ENCODE assay signal across 16 cellular contexts in the genomic region with DNA sequence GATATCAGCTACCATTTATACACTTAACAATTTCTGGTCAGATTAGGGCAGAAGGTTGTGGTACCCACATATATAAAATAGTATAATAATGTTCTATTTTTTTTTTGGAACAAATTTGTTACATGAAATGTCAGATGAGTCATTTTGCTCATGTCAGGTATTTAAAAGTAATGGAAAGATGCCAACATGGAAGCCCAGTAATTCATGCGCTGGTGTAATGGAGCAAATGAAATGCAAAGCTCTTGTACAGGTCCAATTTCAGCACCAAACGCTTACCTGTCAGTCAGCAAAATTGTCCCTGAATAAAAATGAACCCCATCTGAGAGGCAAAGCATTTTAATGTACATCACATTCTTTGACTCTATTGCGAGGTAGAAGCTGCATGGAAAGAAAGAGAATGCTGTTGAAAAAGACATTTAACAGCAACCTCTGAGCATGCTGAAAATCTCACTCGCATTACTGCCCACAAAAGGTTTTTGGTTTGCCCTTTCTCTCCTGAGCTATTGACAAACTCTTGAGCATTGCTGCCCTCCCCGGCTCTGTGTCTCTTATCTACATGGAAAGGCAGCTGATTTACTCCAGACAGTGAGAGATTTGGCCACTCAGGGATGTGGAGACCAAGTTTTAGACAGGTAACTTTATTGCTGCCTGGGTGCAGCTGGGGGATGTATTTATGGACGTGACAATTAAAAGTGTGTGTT.
DNase-seq lines count a peak whose midpoint lies in the region; ATAC-seq and TF ChIP-seq lines count a peak whose summit lies in the region.
"Had no signal": no experiment of that assay in that cellular context is flagged by ENCODE, and none has a peak within 500 bp of the region (broad histone marks: within the 10 kb centered on the region; RNA-seq: fewer than 3 reads in every experiment).

No MANE protein-coding gene starts in this region.

- H3K4me1 ChIP-seq in OCI-LY3 (ENCODE audit: low read length) (peaks cover 18% of the 10 kb centered on the region), smooth muscle cell (ENCODE audit: low read depth) (peaks cover 16% of the 10 kb centered on the region), gastroesophageal sphincter (no peaks in the 10 kb centered on the region)
- H3K4me1 ChIP-seq: lower lobe of right lung had no signal

- H3K4me3 ChIP-seq in OCI-LY3 (ENCODE audit: low read length) (no peak overlapping the region), smooth muscle cell (no peak overlapping the region), gastroesophageal sphincter (no peak overlapping the region)
- H3K4me3 ChIP-seq: lower lobe of right lung had no signal

- H3F3A ChIP-seq in smooth muscle cell (ENCODE audit: low read depth), result no peaks in the 10 kb centered on the region

- H3K4me2 ChIP-seq in OCI-LY3 (ENCODE audit: low read length) (peak overlapping the region; percentile 39), smooth muscle cell (peak overlapping the region; percentile 75)

- H2AFZ ChIP-seq in OCI-LY3 (ENCODE audit: low read depth, low read length) (no peak overlapping the region), smooth muscle cell (ENCODE audit: low read depth) (no peak overlapping the region)

- CTCF ChIA-PET in activated CD4-positive, alpha-beta T cell treated with anti-CD3 and anti-CD28 coated beads for 36 hours (lab: Charles Lee), result interaction anchor here (0.6 to 1.6 kb wide), 5 partner anchors 20 to 98 kb away, joined by 3 to 12 read pairs (median 3); no protein-coding TSS in a partner anchor

- peak overlapping the region; percentile 83 for H3K27ac Mint-ChIP-seq in activated CD4-positive, alpha-beta T cell treated with anti-CD3 and anti-CD28 coated beads for 36 hours
- no peak overlapping the region for H3K27ac Mint-ChIP-seq in effector memory CD8-positive, alpha-beta T cell

- peaks cover 1% of the 10 kb centered on the region for H3K36me3 Mint-ChIP-seq in activated CD4-positive, alpha-beta T cell treated with anti-CD3 and anti-CD28 coated beads for 36 hours (ENCODE audit: low read depth)
- H3K36me3 Mint-ChIP-seq in effector memory CD8-positive, alpha-beta T cell (ENCODE audit: insufficient read depth), result peaks cover 3% of the 10 kb centered on the region

- ATAC-seq in activated CD4-positive, alpha-beta T cell treated with anti-CD3 and anti-CD28 coated beads for 36 hours, result peak; percentile 8
- no peak for ATAC-seq in effector memory CD8-positive, alpha-beta T cell (replicated peaks)
- ATAC-seq in HG03025 (IDR thresholded peaks at IDR 0.05; ENCODE audit: low FRiP score, unreplicated experiment), result no peak
- ATAC-seq in gastroesophageal sphincter, result no peak

- H3K4me1 Mint-ChIP-seq in activated CD4-positive, alpha-beta T cell treated with anti-CD3 and anti-CD28 coated beads for 36 hours, result peaks cover 32% of the 10 kb centered on the region
- peaks cover 11 to 31% of the 10 kb centered on the region in 2 donors for H3K4me1 Mint-ChIP-seq in effector memory CD8-positive, alpha-beta T cell (ENCODE audit: low read depth in 2 of 2)

- H3K9ac ChIP-seq in OCI-LY3 (ENCODE audit: low read length) (no peak overlapping the region), smooth muscle cell (ENCODE audit: low read depth) (no peak overlapping the region)

- H3K27me3 Mint-ChIP-seq in activated CD4-positive, alpha-beta T cell treated with anti-CD3 and anti-CD28 coated beads for 36 hours, result no peaks in the 10 kb centered on the region
- H3K27me3 Mint-ChIP-seq in effector memory CD8-positive, alpha-beta T cell, result no peaks in the 10 kb centered on the region

- intact Hi-C loops in activated CD4-positive, alpha-beta T cell treated with anti-CD3 and anti-CD28 coated beads for 36 hours (cut with DNase I, micrococcal nuclease), result loop anchor here in 1 of 2 experiments (1.0 to 2.0 kb wide), 3 partner anchors 28 to 990 kb away; no protein-coding TSS in a partner anchor

- POLR2A ChIA-PET in activated CD4-positive, alpha-beta T cell treated with anti-CD3 and anti-CD28 coated beads for 36 hours (lab: Charles Lee), result interaction anchor here (0.6 to 1.2 kb wide), 2 partner anchors 37 to 412 kb away, joined by 3 to 8 read pairs; no protein-coding TSS in a partner anchor

- TF ChIP-seq EP300 in gastroesophageal sphincter (IDR thresholded peaks at IDR 0.05), result no peak

- H4K20me1 ChIP-seq in OCI-LY3 (ENCODE audit: insufficient read depth, low read length) (no peaks in the 10 kb centered on the region), smooth muscle cell (ENCODE audit: low read depth) (no peaks in the 10 kb centered on the region)

- 81% methylated on average over 6 of the region's 6 CpGs for WGBS in smooth muscle cell (ENCODE audit: low lambda C conversion rate)
- 74 to 96% methylated on average over 3 to 6 of the region's 6 CpGs for WGBS in gastroesophageal sphincter (ENCODE audit: low coverage in 1 of 2), 2 donors

- H3K4me3 Mint-ChIP-seq in activated CD4-positive, alpha-beta T cell treated with anti-CD3 and anti-CD28 coated beads for 36 hours, result no peak overlapping the region
- peak overlapping the region; percentile 28 to 46 for H3K4me3 Mint-ChIP-seq in effector memory CD8-positive, alpha-beta T cell

- H3K79me2 ChIP-seq in OCI-LY3 (ENCODE audit: low read length) (no peaks in the 10 kb centered on the region), smooth muscle cell (ENCODE audit: low read depth) (no peaks in the 10 kb centered on the region)

- H3K36me3 ChIP-seq in OCI-LY3 (replicated peaks; ENCODE audit: low read depth, low read length) (no peaks in the 10 kb centered on the region), smooth muscle cell (ENCODE audit: low read depth) (no peaks in the 10 kb centered on the region), gastroesophageal sphincter (no peaks in the 10 kb centered on the region)
- H3K36me3 ChIP-seq: lower lobe of right lung had no signal

- TF ChIP-seq POLR2A in gastroesophageal sphincter (IDR thresholded peaks at IDR 0.05), result no peak

- H3K27ac ChIP-seq in OCI-LY3 (ENCODE audit: low read length), result no peak overlapping the region
- peak overlapping the region; percentile 55 for H3K27ac ChIP-seq in smooth muscle cell (ENCODE audit: low read depth)
- no peak overlapping the region for H3K27ac ChIP-seq in gastroesophageal sphincter
- H3K27ac ChIP-seq: lower lobe of right lung had no signal

- peak; percentile 9 for DNase-seq in activated CD4-positive, alpha-beta T cell treated with anti-CD3 and anti-CD28 coated beads for 36 hours
- no peak for DNase-seq in activated CD4-positive, alpha-beta T cell treated with anti-CD3 and anti-CD28 coated beads, Interleukin-2, amount 50 U/mL, for 48 hours
- no peak for DNase-seq in effector memory CD8-positive, alpha-beta T cell
- DNase-seq in smooth muscle cell (lab: John Stamatoyannopoulos, UW; ENCODE audit: unreplicated experiment) (no peak), T1000 (lab: John Stamatoyannopoulos, UW) (no peak)
- DNase-seq: ACHN; activated effector memory CD4-positive, alpha-beta T cell treated with Interleukin-2 at 50 U/mL for 16 hours; dermis blood vessel endothelial cell; DMS53; KG1; lower lobe of right lung; NCI-H446; SHP77 had no signal

- no peaks in the 10 kb centered on the region for H3K9me3 ChIP-seq in OCI-LY3 (ENCODE audit: insufficient read depth, low read length)
- no peaks in the 10 kb centered on the region for H3K9me3 ChIP-seq in smooth muscle cell (replicated peaks; ENCODE audit: low read depth)
- H3K9me3 ChIP-seq in gastroesophageal sphincter, result no peaks in the 10 kb centered on the region
- H3K9me3 ChIP-seq: lower lobe of right lung had no signal

- H3K27me3 ChIP-seq in OCI-LY3 (ENCODE audit: low read depth, low read length), result no peaks in the 10 kb centered on the region
- no peaks in the 10 kb centered on the region for H3K27me3 ChIP-seq in smooth muscle cell (ENCODE audit: low read depth)
- H3K27me3 ChIP-seq in gastroesophageal sphincter, result no peaks in the 10 kb centered on the region

- TF ChIP-seq CTCF in OCI-LY3 (IDR thresholded peaks at IDR 0.05; ENCODE audit: low read depth, low read length) (no peak), smooth muscle cell (IDR thresholded peaks at IDR 0.05; ENCODE audit: borderline replicate concordance, insufficient read depth, poor library complexity, severe bottlenecking) (no peak), gastroesophageal sphincter (IDR thresholded peaks at IDR 0.05) (no peak)

- no peaks in the 10 kb centered on the region for H3K9me3 Mint-ChIP-seq in activated CD4-positive, alpha-beta T cell treated with anti-CD3 and anti-CD28 coated beads for 36 hours (ENCODE audit: low read depth)
- no peaks in the 10 kb centered on the region for H3K9me3 Mint-ChIP-seq in effector memory CD8-positive, alpha-beta T cell
